ENCODE assay signal across 1 cellular context in the genomic region with DNA sequence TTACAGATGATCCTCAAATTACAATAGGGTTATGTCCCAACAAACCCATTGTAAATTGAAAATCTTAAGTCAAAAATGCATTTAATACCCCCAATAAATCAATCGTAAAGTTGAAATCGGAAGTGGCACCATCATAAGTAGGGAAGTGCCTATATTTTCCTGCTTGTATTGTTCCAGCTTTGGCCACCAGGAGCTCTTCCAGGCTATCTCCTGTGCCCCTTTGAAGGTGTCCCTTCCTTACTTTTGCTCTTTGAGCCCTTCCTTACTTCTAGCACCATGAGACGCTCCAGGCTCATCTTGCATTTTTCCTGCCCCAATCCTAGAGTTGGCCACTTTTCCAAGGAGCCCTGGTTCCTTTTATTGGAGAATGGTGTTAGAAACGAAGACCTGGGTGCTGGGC.
TF ChIP-seq lines count a peak whose summit lies in the region.

No MANE protein-coding gene starts in this region.

TF ChIP-seq in SK-N-SH treated with all-trans-retinoic acid at 6 μM for 48 hours, 23 proteins besides CTCF, POLR2A, EP300 and RAD21 (continued from another document):
- TF ChIP-seq, protein P1, sequence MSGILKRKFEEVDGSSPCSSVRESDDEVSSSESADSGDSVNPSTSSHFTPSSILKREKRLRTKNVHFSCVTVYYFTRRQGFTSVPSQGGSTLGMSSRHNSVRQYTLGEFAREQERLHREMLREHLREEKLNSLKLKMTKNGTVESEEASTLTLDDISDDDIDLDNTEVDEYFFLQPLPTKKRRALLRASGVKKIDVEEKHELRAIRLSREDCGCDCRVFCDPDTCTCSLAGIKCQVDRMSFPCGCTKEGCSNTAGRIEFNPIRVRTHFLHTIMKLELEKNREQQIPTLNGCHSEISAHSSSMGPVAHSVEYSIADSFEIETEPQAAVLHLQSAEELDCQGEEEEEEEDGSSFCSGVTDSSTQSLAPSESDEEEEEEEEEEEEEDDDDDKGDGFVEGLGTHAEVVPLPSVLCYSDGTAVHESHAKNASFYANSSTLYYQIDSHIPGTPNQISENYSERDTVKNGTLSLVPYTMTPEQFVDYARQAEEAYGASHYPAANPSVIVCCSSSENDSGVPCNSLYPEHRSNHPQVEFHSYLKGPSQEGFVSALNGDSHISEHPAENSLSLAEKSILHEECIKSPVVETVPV (CRISPR knock-in tag; IDR thresholded peaks at IDR 0.05), result no peak
- TF ChIP-seq ZFP3 (CRISPR knock-in tag; IDR thresholded peaks at IDR 0.05) (no peak), ZNF565 (CRISPR knock-in tag; conservative IDR thresholded peaks at IDR 0.05; ENCODE audit: low read depth) (no peak)
